In genomic region chr12:116541547-116542344, GRCh38 we compare ENCODE assay signal across 28 cellular contexts. TPM values are rescaled to one million over a fixed set of nuclear protein-coding genes. Genes with fewer than 3 reads are reported as not detected.
"Had no signal": no experiment of that assay in that cellular context is flagged by ENCODE, and none has a peak within 500 bp of the region (broad histone marks: within the 10 kb centered on the region; RNA-seq: fewer than 3 reads in every experiment).

No MANE protein-coding gene starts in this region.

- DNase-seq: activated CD4-positive, alpha-beta memory T cell treated with anti-CD3 and anti-CD28 coated beads, Interleukin-2, amount 10 ng/mL, durations not matched to agents 7 days and 5 days; activated CD4-positive, alpha-beta T cell treated with anti-CD3 and anti-CD28 coated beads for 36 hours; activated CD4-positive, alpha-beta T cell treated with anti-CD3 and anti-CD28 coated beads, Interleukin-2, amount 50 U/mL, for 1 hour; activated CD4-positive, CD25-positive, alpha-beta regulatory T cell; activated gamma-delta T cell; activated naive CD4-positive, alpha-beta T cell treated with anti-CD3 and anti-CD28 coated beads for 36 hours; activated T-cell treated with anti-CD3 and anti-CD28 coated beads for 4 hours; activated T-cell treated with anti-CD3 and anti-CD28 coated beads, Interleukin-2, amount 50 U/mL, for 48 hours; amygdala; MG63; MV-4-11; NCI-H1092 treated with DMSO at 0.1 percent for 48 hours; NCI-H1417 treated with DMSO at 0.1 percent for 48 hours; NCI-H1694; NCI-H2029 treated with DMSO at 0.1 percent for 48 hours; NCI-H345; NCI-H510A; NCI-H526 treated with DMSO at 0.1 percent for 48 hours; T-cell; T-helper 2 cell had no signal

- FAIRE-seq: astrocyte, TTC549 had no signal

- H3K4me3 Mint-ChIP-seq: activated CD4-positive, alpha-beta memory T cell treated with anti-CD3 and anti-CD28 coated beads, Interleukin-2, amount 10 ng/mL, durations not matched to agents 7 days and 5 days; activated CD4-positive, alpha-beta T cell treated with anti-CD3 and anti-CD28 coated beads for 36 hours; activated naive CD4-positive, alpha-beta T cell treated with anti-CD3 and anti-CD28 coated beads for 36 hours; activated naive CD8-positive, alpha-beta T cell; activated T-helper 17 cell treated with anti-CD3 and anti-CD28 coated beads, Interleukin-2, amount 50 U/mL, for 72 hours; brain; central memory CD8-positive, alpha-beta T cell; T-cell had no signal

- H3K4me3 ChIP-seq: MG63, SK-N-MC had no signal

- ATAC-seq: activated CD4-positive, alpha-beta T cell treated with anti-CD3 and anti-CD28 coated beads for 36 hours; activated T-helper 17 cell treated with anti-CD3 and anti-CD28 coated beads, Interleukin-2, amount 50 U/mL, for 72 hours; T-cell had no signal

- H3K9me3 ChIP-seq: MG63 had no signal

- H3K27me3 Mint-ChIP-seq: activated CD4-positive, alpha-beta T cell treated with anti-CD3 and anti-CD28 coated beads for 36 hours; activated naive CD8-positive, alpha-beta T cell; activated T-helper 17 cell treated with anti-CD3 and anti-CD28 coated beads, Interleukin-2, amount 50 U/mL, for 72 hours; central memory CD8-positive, alpha-beta T cell; T-cell had no signal

- H3K27ac Mint-ChIP-seq: activated CD4-positive, alpha-beta memory T cell treated with anti-CD3 and anti-CD28 coated beads, Interleukin-2, amount 10 ng/mL, durations not matched to agents 7 days and 5 days; activated CD4-positive, alpha-beta T cell treated with anti-CD3 and anti-CD28 coated beads for 36 hours; activated naive CD4-positive, alpha-beta T cell treated with anti-CD3 and anti-CD28 coated beads for 36 hours; activated naive CD8-positive, alpha-beta T cell; activated T-helper 17 cell treated with anti-CD3 and anti-CD28 coated beads, Interleukin-2, amount 50 U/mL, for 72 hours; T-cell had no signal

- H3K9me3 Mint-ChIP-seq: activated CD4-positive, alpha-beta memory T cell treated with anti-CD3 and anti-CD28 coated beads, Interleukin-2, amount 10 ng/mL, durations not matched to agents 7 days and 5 days; activated naive CD4-positive, alpha-beta T cell treated with anti-CD3 and anti-CD28 coated beads for 36 hours; activated T-helper 17 cell treated with anti-CD3 and anti-CD28 coated beads, Interleukin-2, amount 50 U/mL, for 72 hours had no signal

- H3K27ac ChIP-seq: SK-N-MC had no signal

- H3K36me3 ChIP-seq: MG63 had no signal

- H3K36me3 Mint-ChIP-seq: activated naive CD8-positive, alpha-beta T cell; brain; T-cell had no signal

- H3K27me3 ChIP-seq: MG63 had no signal

RNA-seq across cellular contexts. Expression of gene MAP1LC3B2, which starts 17.4 kb away (rescaled TPM):
- total RNA-seq: OCI-LY7 had no signal
